In genomic region chr6:139161169-139161568, GRCh38 we compare ENCODE assay signal across 8 cellular contexts. TPM values are rescaled to one million over a fixed set of nuclear protein-coding genes. Genes with fewer than 3 reads are reported as not detected.
DNase-seq lines count a peak whose midpoint lies in the region; ATAC-seq and TF ChIP-seq lines count a peak whose summit lies in the region.

No MANE protein-coding gene starts in this region.

- H3K79me2 ChIP-seq in MM.1S (ENCODE audit: low read length), result peaks cover 84% of the 10 kb centered on the region

- no peaks in the 10 kb centered on the region for H3K36me3 ChIP-seq in MM.1S (replicated peaks; ENCODE audit: insufficient read depth, low read length)

- H3K9ac ChIP-seq in MM.1S (ENCODE audit: low read length), result no peak overlapping the region; the same call in 1 of the 2 replicates

- H3K4me1 Mint-ChIP-seq in nephron progenitor cell (peaks cover 31% of the 10 kb centered on the region), type B pancreatic cell (ENCODE audit: unreplicated experiment) (peaks cover 28% of the 10 kb centered on the region)

- H3K27ac Mint-ChIP-seq in nephron progenitor cell, result peak overlapping the region; percentile 88
- no peak overlapping the region for H3K27ac Mint-ChIP-seq in type B pancreatic cell

- no peak overlapping the region for H3K4me3 Mint-ChIP-seq in nephron progenitor cell
- no peak overlapping the region for H3K4me3 Mint-ChIP-seq in type B pancreatic cell

- peaks cover 42% of the 10 kb centered on the region for H3K4me1 ChIP-seq in MM.1S (ENCODE audit: low read length)

- H3K36me3 Mint-ChIP-seq in nephron progenitor cell (ENCODE audit: low read depth) (peaks cover 13% of the 10 kb centered on the region), type B pancreatic cell (peaks cover 17% of the 10 kb centered on the region)

- no peaks in the 10 kb centered on the region for H3K27me3 ChIP-seq in MM.1S (replicated peaks; ENCODE audit: insufficient read depth, low read length)

- no peak overlapping the region for H2AFZ ChIP-seq in MM.1S (ENCODE audit: low read length)

- H3K9me3 ChIP-seq in MM.1S (replicated peaks; ENCODE audit: insufficient read depth, low read length), result no peaks in the 10 kb centered on the region

- TF ChIP-seq CTCF in MM.1S (IDR thresholded peaks at IDR 0.05; ENCODE audit: low read length) (no peak), nephron progenitor cell (IDR thresholded peaks at IDR 0.05) (no peak), type B pancreatic cell (conservative IDR thresholded peaks at IDR 0.05) (no peak)

- H3K9me3 Mint-ChIP-seq in nephron progenitor cell (no peaks in the 10 kb centered on the region), type B pancreatic cell (peaks cover 3% of the 10 kb centered on the region)

- peak overlapping the region; percentile 55 for H3K4me2 ChIP-seq in MM.1S (ENCODE audit: low read depth, low read length)

- DNase-seq in MM.1S, result no peak
- DNase-seq in activated gamma-delta T cell treated with anti-CD3 and anti-CD28 coated beads, Interleukin-2, amount 50 U/mL, for 16 hours (ENCODE audit: low read depth), result peak; percentile 62
- DNase-seq in nephron progenitor cell, result no peak
- DNase-seq in DMS114 treated with DMSO at 0.1 percent for 48 hours (lab: John Stamatoyannopoulos, UW; ENCODE audit: unreplicated experiment), result no peak
- no peak for DNase-seq in middle frontal gyrus (ENCODE audit: extremely low spot score, low spot score)
- DNase-seq in type B pancreatic cell (ENCODE audit: extremely low spot score, unreplicated experiment), result no peak
- DNase-seq in NCI-H2081 (lab: John Stamatoyannopoulos, UW), result no peak

- H3F3A ChIP-seq in MM.1S (ENCODE audit: insufficient read depth, low read length), result peaks cover 38% of the 10 kb centered on the region

- H3K9me2 ChIP-seq in MM.1S (replicated peaks; ENCODE audit: insufficient read depth, low read length), result no peaks in the 10 kb centered on the region

- no peaks in the 10 kb centered on the region for H4K20me1 ChIP-seq in MM.1S (ENCODE audit: insufficient read depth, low read length)

- H3K27ac ChIP-seq in MM.1S (ENCODE audit: low read length), result peak overlapping the region; percentile 83

- no peak overlapping the region for H3K4me3 ChIP-seq in MM.1S (ENCODE audit: low read length)

- ATAC-seq in GM19395 (IDR thresholded peaks at IDR 0.05; ENCODE audit: unreplicated experiment), result peak; percentile 31

- H3K27me3 Mint-ChIP-seq in nephron progenitor cell (ENCODE audit: low read depth, poor library complexity), result peaks cover 4% of the 10 kb centered on the region
- no peaks in the 10 kb centered on the region for H3K27me3 Mint-ChIP-seq in type B pancreatic cell

RNA-seq across cellular contexts. Expression of gene HECA, which starts 26.3 kb away (rescaled TPM):
- total RNA-seq in type B pancreatic cell (ENCODE audit: low replicate concordance), result 17.8 and 24.4 TPM in 2 replicates
